ENCODE assay signal across 8 cellular contexts in genomic region chr6:38493929-38494547, GRCh38.
DNase-seq lines count a peak whose midpoint lies in the region; ATAC-seq, FAIRE-seq and TF ChIP-seq lines count a peak whose summit lies in the region.

No MANE protein-coding gene starts in this region.

- RAD21 ChIA-PET in GM12878 (lab: Charles Lee; ENCODE audit: unreplicated experiment), result interaction anchor here (0.7 to 2.3 kb wide), 32 partner anchors 9 to 932 kb away, joined by 3 to 31 read pairs (median 4); no protein-coding TSS in a partner anchor

- in situ Hi-C loops in GM12878 (cut with MboI), result loop anchor here (10.0 kb wide), 1 partner anchor 709 kb away; no protein-coding TSS in a partner anchor

- H3K4me1 ChIP-seq in GM12878 (ENCODE audit: control insufficient read depth, insufficient read depth, low read length) (0 out of 2 replicates have a peak, but pooled peaks cover 9% of the 10 kb centered on the region), iPS DF 6.9 (ENCODE audit: control insufficient read depth, insufficient read depth, low read length) (no peaks in the 10 kb centered on the region)

- no peaks in the 10 kb centered on the region for H3K79me2 ChIP-seq in GM12878 (ENCODE audit: control insufficient read depth, insufficient read depth, low read length)

- TF ChIP-seq POLR2A in GM12878 (IDR thresholded peaks at IDR 0.05; ENCODE audit: low read depth, low read length), result no peak

- H3K27ac ChIP-seq in GM12878 (ENCODE audit: control insufficient read depth, insufficient read depth) (no peak overlapping the region), iPS DF 6.9 (ENCODE audit: low read length) (no peak overlapping the region)

- H3K9me3 ChIP-seq in GM12878 (replicated peaks; ENCODE audit: control insufficient read depth, insufficient read depth, low read length), result no peaks in the 10 kb centered on the region
- no peaks in the 10 kb centered on the region for H3K9me3 ChIP-seq in iPS DF 6.9 (ENCODE audit: control insufficient read depth, insufficient read depth, low read length)

- H3K4me1 Mint-ChIP-seq in T-helper 2 cell treated with Interferon-gamma antibody and Interleukin-4, amounts not matched to agents 5 μg/mL and 100 μg/mL, for 36 hours (ENCODE audit: low read depth), result peaks cover 7% of the 10 kb centered on the region

- WGBS in GM12878 (ENCODE audit: insufficient coverage, insufficient replicate concordance, low lambda C conversion rate, missing lambda C conversion rate), result 33% methylated on average over 6 of the region's 6 CpGs
- no CpG with 5 or more reads among the region's 6 CpGs for WGBS in iPS DF 6.9 (ENCODE audit: insufficient coverage, insufficient read length)

- H3K27me3 ChIP-seq in GM12878 (replicated peaks in 1 of 2; ENCODE audit: control insufficient read depth in 2 of 2, insufficient read depth in 2 of 2, low read length in 1 of 2) (no peaks in the 10 kb centered on the region), iPS DF 6.9 (ENCODE audit: control insufficient read depth, insufficient read depth, low read length) (no peaks in the 10 kb centered on the region)

- TF ChIP-seq RAD21 in GM12878 (IDR thresholded peaks at IDR 0.05; ENCODE audit: insufficient read depth, low read depth, low read length), result peak; percentile 98

- no peak overlapping the region for H3K4me3 Mint-ChIP-seq in T-helper 2 cell treated with Interferon-gamma antibody and Interleukin-4, amounts not matched to agents 5 μg/mL and 100 μg/mL, for 36 hours

- H2AFZ ChIP-seq in GM12878 (ENCODE audit: control insufficient read depth, low read depth, low read length), result no peak overlapping the region

- CTCF ChIA-PET in GM12878 (lab: Yijun Ruan, JAX), result interaction anchor here (0.6 to 5.4 kb wide), 70 partner anchors 9 to 1126 kb away, joined by 3 to 67 read pairs (median 4); partner anchors contain the start of genes CMTR1 and MDGA1

- POLR2A ChIA-PET in GM12878 (lab: Charles Lee), result no interaction called here

- H3K9ac ChIP-seq in GM12878 (ENCODE audit: control insufficient read depth, insufficient read depth, low read length), result no peak overlapping the region

- no peak overlapping the region for H3K27ac Mint-ChIP-seq in T-helper 2 cell treated with Interferon-gamma antibody and Interleukin-4, amounts not matched to agents 5 μg/mL and 100 μg/mL, for 36 hours

- no TSS peak for BruUV-seq in GM12878 (replicated peaks; lab: Mats Ljungman, UMichigan)

- H3K27me3 Mint-ChIP-seq in T-helper 2 cell treated with Interferon-gamma antibody and Interleukin-4, amounts not matched to agents 5 μg/mL and 100 μg/mL, for 36 hours (ENCODE audit: low read depth), result no peaks in the 10 kb centered on the region

- H3K4me3 ChIP-seq in GM12878 (no peak overlapping the region), iPS DF 6.9 (ENCODE audit: low read length) (no peak overlapping the region)

- ATAC-seq in GM12878 (peak; percentile 69), GM18909 (IDR thresholded peaks at IDR 0.05; ENCODE audit: poor library complexity, unreplicated experiment) (no peak), HG03039 (IDR thresholded peaks at IDR 0.05; ENCODE audit: unreplicated experiment) (no peak)

- TF ChIP-seq EP300 in GM12878 (IDR thresholded peaks at IDR 0.05; ENCODE audit: borderline replicate concordance in 1 of 2, control insufficient read depth in 1 of 2, low read depth in 2 of 2, low read length in 2 of 2), result no peak

- peak; percentile 38 for FAIRE-seq in GM12878 (lab: Jason Lieb, UNC)

- H3K36me3 Mint-ChIP-seq in T-helper 2 cell treated with Interferon-gamma antibody and Interleukin-4, amounts not matched to agents 5 μg/mL and 100 μg/mL, for 36 hours (ENCODE audit: low read depth), result no peaks in the 10 kb centered on the region

- SMC1A ChIA-PET in GM12878 (lab: Charles Lee; ENCODE audit: uncharacterized antibody, unreplicated experiment), result interaction anchor here (0.6 to 4.5 kb wide), 45 partner anchors 9 to 955 kb away, joined by 3 to 36 read pairs (median 4); no protein-coding TSS in a partner anchor

- no peak overlapping the region for H3K4me2 ChIP-seq in GM12878 (ENCODE audit: control insufficient read depth, insufficient read depth)

- H3K36me3 ChIP-seq in GM12878 (ENCODE audit: control insufficient read depth in 2 of 2, insufficient read depth in 2 of 2, low read length in 1 of 2) (no peaks in the 10 kb centered on the region), iPS DF 6.9 (ENCODE audit: control insufficient read depth, insufficient read depth, low read length) (no peaks in the 10 kb centered on the region)

- no peaks in the 10 kb centered on the region for H3K9me3 Mint-ChIP-seq in T-helper 2 cell treated with Interferon-gamma antibody and Interleukin-4, amounts not matched to agents 5 μg/mL and 100 μg/mL, for 36 hours

- intact Hi-C loops in GM12878 (cut with micrococcal nuclease; ENCODE audit: unreplicated experiment), result loop anchor here (2.0 to 10.0 kb wide), 6 partner anchors 177 to 787 kb away; no protein-coding TSS in a partner anchor

- peak; percentile 72 for DNase-seq in EH (ENCODE audit: low read depth)
- DNase-seq in NAMALWA (ENCODE audit: low spot score), result peak; percentile 82
- peak; percentile 63 for DNase-seq in T-helper 2 cell treated with Interferon-gamma antibody and Interleukin-4, amounts not matched to agents 5 μg/mL and 100 μg/mL, for 36 hours (ENCODE audit: low spot score)
- peak; percentile 52 for DNase-seq in GM12878 (ENCODE audit: low read depth, low spot score)
- peak; percentile 74 for DNase-seq in iPS DF 6.9 (ENCODE audit: low read depth, low spot score)
- peak; percentile 63 to 76 for DNase-seq in stimulated activated CD4-positive, alpha-beta T cell treated with anti-CD3 and anti-CD28 coated beads, Interleukin-12 subunit alpha, Interleukin-12 subunit beta, amount 100 ng/mL, for 24 hours (ENCODE audit: low read depth in 2 of 2)

- H4K20me1 ChIP-seq in GM12878 (ENCODE audit: control insufficient read depth, insufficient read depth), result no peaks in the 10 kb centered on the region

- TF ChIP-seq CTCF in GM12878 (IDR thresholded peaks at IDR 0.05 in 2 of 3, conservative IDR thresholded peaks at IDR 0.05 in 1 of 3; ENCODE audit: control insufficient read depth in 2 of 3, extremely low read depth in 1 of 3, insufficient read depth in 1 of 3, low read depth in 3 of 3, low read length in 3 of 3), result peak; percentile 70 to 90 (median 74)

TF ChIP-seq in GM12878, 131 proteins besides CTCF, POLR2A, EP300 and RAD21:
- TF ChIP-seq SMC3 (IDR thresholded peaks at IDR 0.05; ENCODE audit: borderline replicate concordance, low read length), result peak; percentile 95
- TF ChIP-seq, protein P1, sequence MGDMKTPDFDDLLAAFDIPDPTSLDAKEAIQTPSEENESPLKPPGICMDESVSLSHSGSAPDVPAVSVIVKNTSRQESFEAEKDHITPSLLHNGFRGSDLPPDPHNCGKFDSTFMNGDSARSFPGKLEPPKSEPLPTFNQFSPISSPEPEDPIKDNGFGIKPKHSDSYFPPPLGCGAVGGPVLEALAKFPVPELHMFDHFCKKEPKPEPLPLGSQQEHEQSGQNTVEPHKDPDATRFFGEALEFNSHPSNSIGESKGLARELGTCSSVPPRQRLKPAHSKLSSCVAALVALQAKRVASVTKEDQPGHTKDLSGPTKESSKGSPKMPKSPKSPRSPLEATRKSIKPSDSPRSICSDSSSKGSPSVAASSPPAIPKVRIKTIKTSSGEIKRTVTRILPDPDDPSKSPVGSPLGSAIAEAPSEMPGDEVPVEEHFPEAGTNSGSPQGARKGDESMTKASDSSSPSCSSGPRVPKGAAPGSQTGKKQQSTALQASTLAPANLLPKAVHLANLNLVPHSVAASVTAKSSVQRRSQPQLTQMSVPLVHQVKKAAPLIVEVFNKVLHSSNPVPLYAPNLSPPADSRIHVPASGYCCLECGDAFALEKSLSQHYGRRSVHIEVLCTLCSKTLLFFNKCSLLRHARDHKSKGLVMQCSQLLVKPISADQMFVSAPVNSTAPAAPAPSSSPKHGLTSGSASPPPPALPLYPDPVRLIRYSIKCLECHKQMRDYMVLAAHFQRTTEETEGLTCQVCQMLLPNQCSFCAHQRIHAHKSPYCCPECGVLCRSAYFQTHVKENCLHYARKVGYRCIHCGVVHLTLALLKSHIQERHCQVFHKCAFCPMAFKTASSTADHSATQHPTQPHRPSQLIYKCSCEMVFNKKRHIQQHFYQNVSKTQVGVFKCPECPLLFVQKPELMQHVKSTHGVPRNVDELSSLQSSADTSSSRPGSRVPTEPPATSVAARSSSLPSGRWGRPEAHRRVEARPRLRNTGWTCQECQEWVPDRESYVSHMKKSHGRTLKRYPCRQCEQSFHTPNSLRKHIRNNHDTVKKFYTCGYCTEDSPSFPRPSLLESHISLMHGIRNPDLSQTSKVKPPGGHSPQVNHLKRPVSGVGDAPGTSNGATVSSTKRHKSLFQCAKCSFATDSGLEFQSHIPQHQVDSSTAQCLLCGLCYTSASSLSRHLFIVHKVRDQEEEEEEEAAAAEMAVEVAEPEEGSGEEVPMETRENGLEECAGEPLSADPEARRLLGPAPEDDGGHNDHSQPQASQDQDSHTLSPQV (IDR thresholded peaks at IDR 0.05), result 0 out of 2 replicates have a peak, but pooled peaks have one; percentile 42
- no peak for TF ChIP-seq RFX5 (IDR thresholded peaks at IDR 0.05; ENCODE audit: low read depth, low read length)
- 0 out of 2 replicates have a peak, but pooled peaks have one; percentile 41 for TF ChIP-seq YY1 (IDR thresholded peaks at IDR 0.05; ENCODE audit: low read depth, low read length)
- TF ChIP-seq FOXM1 (IDR thresholded peaks at IDR 0.05; ENCODE audit: low read depth, low read length), result peak; percentile 69; the same call in 1 of the 2 replicates
- TF ChIP-seq MEF2A (IDR thresholded peaks at IDR 0.05; ENCODE audit: insufficient read depth, low read depth, low read length), result 0 out of 2 replicates have a peak, but pooled peaks have one; percentile 51
- TF ChIP-seq NFYA (IDR thresholded peaks at IDR 0.05; ENCODE audit: borderline replicate concordance, low read depth, low read length), result no peak
TF ChIP-seq in GM12878: peak in this region for 5.
